Comparison of ENCODE assay signal across 19 cellular contexts in genomic region chr10:109114578-109114977, GRCh38.
"Had no signal": no experiment of that assay in that cellular context is flagged by ENCODE, and none has a peak within 500 bp of the region (broad histone marks: within the 10 kb centered on the region; RNA-seq: fewer than 3 reads in every experiment).

No MANE protein-coding gene starts in this region.

- H3K4me3 ChIP-seq: gastrocnemius medialis, left lung, prostate gland, right atrium auricular region, vagina had no signal

- H3K27me3 Mint-ChIP-seq: stimulated activated naive B cell treated with anti-CD40 and anti-IgM and Interleukin-4, amounts not matched to agents 10 μg/mL and 1 μg/mL and 100 μg/mL, for 72 hours; stimulated activated naive CD8-positive, alpha-beta T cell treated with anti-CD3 and anti-CD28 coated beads, Interleukin-15, Interleukin-2, amounts not matched to agents 100 ng/mL and 50 ng/mL, for 24 hours had no signal

- H3K36me3 ChIP-seq: gastrocnemius medialis, left lung, prostate gland, right atrium auricular region, vagina had no signal

- H3K27ac Mint-ChIP-seq: naive thymus-derived CD8-positive, alpha-beta T cell; nephron progenitor cell; stimulated activated naive B cell treated with anti-CD40 and anti-IgM and Interleukin-4, amounts not matched to agents 10 μg/mL and 1 μg/mL and 100 μg/mL, for 72 hours; stimulated activated naive CD8-positive, alpha-beta T cell treated with anti-CD3 and anti-CD28 coated beads, Interleukin-15, Interleukin-2, amounts not matched to agents 100 ng/mL and 50 ng/mL, for 24 hours had no signal

- H3K4me1 Mint-ChIP-seq: naive thymus-derived CD8-positive, alpha-beta T cell; nephron progenitor cell; stimulated activated naive B cell treated with anti-CD40 and anti-IgM and Interleukin-4, amounts not matched to agents 10 μg/mL and 1 μg/mL and 100 μg/mL, for 72 hours had no signal

- H3K27me3 ChIP-seq: gastrocnemius medialis, left lung, right atrium auricular region, vagina had no signal

- H3K4me1 ChIP-seq: gastrocnemius medialis, left lung, prostate gland, right atrium auricular region, vagina had no signal

- H3K36me3 Mint-ChIP-seq: stimulated activated naive B cell treated with anti-CD40 and anti-IgM and Interleukin-4, amounts not matched to agents 10 μg/mL and 1 μg/mL and 100 μg/mL, for 72 hours had no signal

- H3K4me3 Mint-ChIP-seq: naive thymus-derived CD8-positive, alpha-beta T cell; nephron progenitor cell; stimulated activated naive B cell treated with anti-CD40 and anti-IgM and Interleukin-4, amounts not matched to agents 10 μg/mL and 1 μg/mL and 100 μg/mL, for 72 hours; stimulated activated naive CD8-positive, alpha-beta T cell treated with anti-CD3 and anti-CD28 coated beads, Interleukin-15, Interleukin-2, amounts not matched to agents 100 ng/mL and 50 ng/mL, for 24 hours had no signal

- ATAC-seq: gastrocnemius medialis; left lung; naive thymus-derived CD8-positive, alpha-beta T cell had no signal

- H3K9me3 ChIP-seq: gastrocnemius medialis, prostate gland, right atrium auricular region, vagina had no signal

- DNase-seq: cortex of kidney; effector CD4-positive, alpha-beta T cell; foreskin fibroblast; gastrocnemius medialis; head of caudate nucleus; left lung; mammary epithelial cell; naive thymus-derived CD8-positive, alpha-beta T cell; nephron progenitor cell; nucleus accumbens; small intestine; stimulated activated CD4-positive, alpha-beta T cell treated with anti-CD3 and anti-CD28 coated beads, Interleukin-15, amount 100 ng/mL, for 24 hours; stimulated activated CD4-positive, alpha-beta T cell treated with anti-CD3 and anti-CD28 coated beads, Interleukin-2, amount 100 ng/mL, for 48 hours; stimulated activated naive B cell treated with anti-CD40 and anti-IgM and Interleukin-4, amounts not matched to agents 10 μg/mL and 1 μg/mL and 100 μg/mL, for 72 hours; trophoblast cell had no signal

- H3K27ac ChIP-seq: gastrocnemius medialis, left lung, prostate gland, right atrium auricular region, vagina had no signal
